ENCODE assay signal across 8 cellular contexts in the genomic region with DNA sequence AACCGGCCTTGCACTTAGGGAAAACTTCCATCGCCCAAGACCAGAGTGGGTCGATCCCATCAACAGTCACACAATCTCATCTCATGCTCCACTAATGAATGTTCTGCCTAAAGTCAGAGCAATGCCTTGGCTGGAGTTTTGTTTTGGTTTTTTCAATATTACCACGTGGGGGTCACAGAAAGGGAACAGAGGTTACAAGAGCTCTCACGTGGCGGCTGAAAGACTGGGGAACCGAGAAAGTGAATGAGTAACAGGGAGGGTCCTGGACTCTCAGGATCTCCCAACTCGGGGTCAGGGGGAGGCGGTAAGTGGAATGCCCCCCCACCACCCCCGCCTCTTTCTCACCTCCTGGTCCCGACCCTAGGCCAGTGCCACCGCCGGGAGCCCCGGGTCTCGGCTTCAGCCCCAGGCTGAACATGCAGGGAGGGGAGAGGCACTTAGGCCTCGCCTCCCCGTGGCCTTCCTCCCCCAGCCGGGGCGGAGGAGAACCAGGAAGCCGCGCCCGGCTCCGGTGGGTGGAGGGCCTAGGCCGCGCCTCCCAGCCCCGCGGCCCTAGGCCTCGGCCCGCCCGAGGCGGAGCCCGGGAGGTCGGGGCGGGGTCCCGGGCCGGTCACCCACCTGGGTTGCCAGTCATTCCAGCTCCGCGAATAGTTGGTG.
DNase-seq lines count a peak whose midpoint lies in the region; ATAC-seq and TF ChIP-seq lines count a peak whose summit lies in the region.
"Not testable (repeated sequence)": the region's sequence is repeated elsewhere in the genome, so short reads cannot be mapped to it uniquely, and the experiment has no call there.

No MANE protein-coding gene starts in this region.

- ATAC-seq in GM21526 (IDR thresholded peaks at IDR 0.05; ENCODE audit: low FRiP score, unreplicated experiment) (peak; percentile 47), HG03442 (IDR thresholded peaks at IDR 0.05; ENCODE audit: unreplicated experiment) (peak; percentile 32)

- whole genome bisulfite sequencing in esophagus, 2 donors = 0% methylated on average over 6 to 28 of the region's 38 CpGs
- WGBS in mesodermal cell (ENCODE audit: insufficient coverage in 2 of 2), 2 experiments = no CpG with 5 or more reads among the region's 38 CpGs

- H3K27ac ChIP-seq in OCI-LY7 (ENCODE audit: low read depth, low read length, poor library complexity, severe bottlenecking) (peak overlapping the region; percentile 65), esophagus (ENCODE audit: low read depth in 2 of 2, low read length in 1 of 2) (peak overlapping the region; percentile 72 to 99), mesodermal cell (ENCODE audit: low read depth, low read length, severe bottlenecking) (peak overlapping the region; percentile 79)

- DNase-seq in COLO668 (lab: John Stamatoyannopoulos, UW; ENCODE audit: unreplicated experiment) (peak; percentile 41), OCI-LY7 (ENCODE audit: low spot score) (peak; percentile 65)
- peak; percentile 56 to 60 for DNase-seq in activated T-cell treated with anti-CD3 and anti-CD28 coated beads, Interleukin-2, amount 50 U/mL, for 48 hours
- peak; percentile 26 for DNase-seq in stimulated activated CD8-positive, alpha-beta memory T cell treated with anti-CD3 and anti-CD28 coated beads, Interleukin-12 subunit alpha, Interleukin-12 subunit beta, amount 100 ng/mL, for 1 hour (ENCODE audit: low read depth)

- not testable (repeated sequence) for H3K9me2 ChIP-seq in OCI-LY7 (ENCODE audit: insufficient read depth, low read length)

- H3K79me2 ChIP-seq in OCI-LY7 (ENCODE audit: insufficient read depth, low read depth, low read length) = peaks cover 73% of the 10 kb centered on the region

- BruUV-seq in OCI-LY7 (replicated peaks; lab: Mats Ljungman, UMichigan) = not testable (repeated sequence)

- CTCF ChIA-PET in OCI-LY7 (lab: Charles Lee; ENCODE audit: unreplicated experiment) = not testable (repeated sequence)

- not testable (repeated sequence) for TF ChIP-seq CTCF in OCI-LY7 (conservative IDR thresholded peaks at IDR 0.05; ENCODE audit: low read length)

- H3K4me2 ChIP-seq in OCI-LY7 (ENCODE audit: low read length) = peak overlapping the region; percentile 79

- H3K36me3 ChIP-seq in OCI-LY7 (ENCODE audit: insufficient read depth, low read length); esophagus (ENCODE audit: control insufficient read depth in 2 of 2, insufficient read depth in 2 of 2, low read length in 1 of 2); mesodermal cell (ENCODE audit: control insufficient read depth, insufficient read depth, low read length): not testable (repeated sequence)

- not testable (repeated sequence) for H2AFZ ChIP-seq in OCI-LY7 (ENCODE audit: low read length)

- intact Hi-C loops in OCI-LY7 (cut with micrococcal nuclease; ENCODE audit: unreplicated experiment) = not testable (repeated sequence)

- peaks cover 42% of the 10 kb centered on the region for H3K4me1 ChIP-seq in OCI-LY7 (ENCODE audit: insufficient read depth, low read length, poor library complexity, severe bottlenecking)
- H3K4me1 ChIP-seq in esophagus (ENCODE audit: control insufficient read depth in 2 of 2, insufficient read depth in 2 of 2, low read length in 1 of 2); mesodermal cell (ENCODE audit: control insufficient read depth, insufficient read depth, low read length, poor library complexity, severe bottlenecking): not testable (repeated sequence)

- H3K9me3 ChIP-seq in OCI-LY7 (ENCODE audit: low read length); esophagus (ENCODE audit: control insufficient read depth in 2 of 2, insufficient read depth in 1 of 2, low read depth in 1 of 2, low read length in 1 of 2); mesodermal cell (ENCODE audit: control insufficient read depth, low read length): not testable (repeated sequence)

- H3K27me3 ChIP-seq in esophagus (ENCODE audit: control insufficient read depth in 1 of 2, insufficient read depth in 2 of 2, low read length in 2 of 2) = not testable (repeated sequence)

- POLR2A ChIA-PET in OCI-LY7 (lab: Charles Lee) = not testable (repeated sequence)

- H3K4me3 ChIP-seq in OCI-LY7 (ENCODE audit: low read depth, low read length, poor library complexity, severe bottlenecking) (peak overlapping the region; percentile 70), esophagus (ENCODE audit: low read depth in 1 of 2, low read length in 2 of 2) (peak overlapping the region; percentile 38 to 84), mesodermal cell (ENCODE audit: extremely low read depth, insufficient read depth, low read length, poor library complexity, severe bottlenecking) (peak overlapping the region; percentile 56)

- not testable (repeated sequence) for H4K20me1 ChIP-seq in OCI-LY7 (ENCODE audit: insufficient read depth, low read length)

Comparison
In these comparisons a context has a peak if more than half of its experiments do, and no peak if none do; other contexts are left out.
1. Peak in every context shown above with its lines: DNase-seq, ATAC-seq, H3K4me3 ChIP-seq and H3K27ac ChIP-seq.